Comparison of ENCODE assay signal across 8 cellular contexts in genomic region chr2:201234167-201235139, GRCh38. TPM values are rescaled to one million over a fixed set of nuclear protein-coding genes. Genes with fewer than 3 reads are reported as not detected.
DNase-seq lines count a peak whose midpoint lies in the region; ATAC-seq and TF ChIP-seq lines count a peak whose summit lies in the region.

No MANE protein-coding gene starts in this region.

- H3K4me3 Mint-ChIP-seq in type B pancreatic cell: peak overlapping the region; percentile 45

- intact Hi-C loops in heart left ventricle (cut with DNase I) (loop anchor here in 9 of 10 donors (5.0 to 10.0 kb wide), 9 partner anchors 52 to 390 kb away; partner anchors contain the start of genes CFLAR (in 3 of the 9), CASP10 (in 1 of the 9), ORC2 (in 1 of the 9) and STRADB (in 1 of the 9)), right cardiac atrium (cut with DNase I) (loop anchor here in 3 of 4 donors (5.0 to 10.0 kb wide), 3 partner anchors 50 to 130 kb away; partner anchors contain the start of gene CASP10 (in 2 of the 3)), esophagus muscularis mucosa (cut with DNase I) (loop anchor here (5.0 kb wide), 1 partner anchor 128 kb away; no protein-coding TSS in a partner anchor)

- TF ChIP-seq CTCF in heart left ventricle (IDR thresholded peaks at IDR 0.05) (no peak), MM.1S (IDR thresholded peaks at IDR 0.05; ENCODE audit: low read length) (no peak), esophagus muscularis mucosa (IDR thresholded peaks at IDR 0.05) (no peak), type B pancreatic cell (conservative IDR thresholded peaks at IDR 0.05) (no peak), GM20000 (IDR thresholded peaks at IDR 0.05; ENCODE audit: extremely low read depth, missing control alignments) (no peak)

- H3K27me3 Mint-ChIP-seq in type B pancreatic cell: peaks cover 3% of the 10 kb centered on the region

- no peak for TF ChIP-seq EP300 in esophagus muscularis mucosa (IDR thresholded peaks at IDR 0.05)

- peak overlapping the region; percentile 81 for H3K4me2 ChIP-seq in MM.1S (ENCODE audit: low read depth, low read length)

- H3K9me3 ChIP-seq in heart left ventricle (no peaks in the 10 kb centered on the region), right cardiac atrium (ENCODE audit: control insufficient read depth, low read length) (no peaks in the 10 kb centered on the region), MM.1S (replicated peaks; ENCODE audit: insufficient read depth, low read length) (no peaks in the 10 kb centered on the region), esophagus muscularis mucosa (no peaks in the 10 kb centered on the region)

- no peaks in the 10 kb centered on the region for H3K9me3 Mint-ChIP-seq in type B pancreatic cell

- H4K20me1 ChIP-seq in MM.1S (ENCODE audit: insufficient read depth, low read length): no peaks in the 10 kb centered on the region

- ATAC-seq in heart left ventricle (peak in 1 of 4 donors; percentile 6), right cardiac atrium (no peak), HG03457 (IDR thresholded peaks at IDR 0.05; ENCODE audit: unreplicated experiment) (no peak)

- H3K27me3 ChIP-seq in heart left ventricle: no peaks in the 10 kb centered on the region
- H3K27me3 ChIP-seq in right cardiac atrium (ENCODE audit: control insufficient read depth, insufficient read depth): no peaks in the 10 kb centered on the region
- no peaks in the 10 kb centered on the region for H3K27me3 ChIP-seq in MM.1S (replicated peaks; ENCODE audit: insufficient read depth, low read length)
- H3K27me3 ChIP-seq in esophagus muscularis mucosa: no peaks in the 10 kb centered on the region

- H2AFZ ChIP-seq in MM.1S (ENCODE audit: low read length): peak overlapping the region; percentile 36; the same call in 1 of the 2 replicates

- 85 to 90% (median 87%) methylated on average over 15 of the region's 15 CpGs for WGBS in heart left ventricle, 4 donors
- 84% methylated on average over 15 of the region's 15 CpGs for WGBS in right cardiac atrium
- whole genome bisulfite sequencing in esophagus muscularis mucosa: 84% methylated on average over 15 of the region's 15 CpGs

- H3K79me2 ChIP-seq in MM.1S (ENCODE audit: low read length): peaks cover 67% of the 10 kb centered on the region

- H3K4me1 Mint-ChIP-seq in type B pancreatic cell (ENCODE audit: unreplicated experiment): peaks cover 14% of the 10 kb centered on the region

- H3F3A ChIP-seq in MM.1S (ENCODE audit: insufficient read depth, low read length): peaks cover 21% of the 10 kb centered on the region

- peak overlapping the region; percentile 97 for H3K9ac ChIP-seq in MM.1S (ENCODE audit: low read length)

- H3K36me3 Mint-ChIP-seq in type B pancreatic cell: no peaks in the 10 kb centered on the region

- H3K36me3 ChIP-seq in heart left ventricle (no peaks in the 10 kb centered on the region), MM.1S (replicated peaks; ENCODE audit: insufficient read depth, low read length) (peaks cover 7% of the 10 kb centered on the region), esophagus muscularis mucosa (no peaks in the 10 kb centered on the region)

- no peaks in the 10 kb centered on the region for H3K9me2 ChIP-seq in MM.1S (replicated peaks; ENCODE audit: insufficient read depth, low read length)

- H3K27ac ChIP-seq in heart left ventricle (peak overlapping the region in 7 of 12 donors; percentile 44 to 74 (median 59)), right cardiac atrium (ENCODE audit: low read length) (no peak overlapping the region), MM.1S (ENCODE audit: low read length) (peak overlapping the region; percentile 94), esophagus muscularis mucosa (replicated peaks in 1 of 4) (peak overlapping the region in 3 of 4 donors; percentile 13 to 39 (median 22))

- H3K4me3 ChIP-seq in heart left ventricle (peak overlapping the region in 10 of 12 donors; percentile 21 to 64 (median 34)), right cardiac atrium (ENCODE audit: low read length) (no peak overlapping the region), MM.1S (ENCODE audit: low read length) (peak overlapping the region; percentile 89), esophagus muscularis mucosa (peak overlapping the region; percentile 15 to 38 (median 25))

- no peak overlapping the region for H3K27ac Mint-ChIP-seq in type B pancreatic cell

- TF ChIP-seq POLR2A in heart left ventricle (IDR thresholded peaks at IDR 0.05): no peak
- no peak for TF ChIP-seq POLR2A in esophagus muscularis mucosa (IDR thresholded peaks at IDR 0.05; ENCODE audit: low read depth)

- peaks cover 0 to 66% (median 18%) of the 10 kb centered on the region in 12 donors for H3K4me1 ChIP-seq in heart left ventricle
- no peaks in the 10 kb centered on the region for H3K4me1 ChIP-seq in right cardiac atrium (ENCODE audit: control insufficient read depth, insufficient read depth, low read length)
- H3K4me1 ChIP-seq in MM.1S (ENCODE audit: low read length): peaks cover 26% of the 10 kb centered on the region
- H3K4me1 ChIP-seq in esophagus muscularis mucosa: peaks cover 14 to 32% (median 22%) of the 10 kb centered on the region in 4 donors

- DNase-seq in heart left ventricle: no peak
- no peak for DNase-seq in right cardiac atrium
- no peak for DNase-seq in MM.1S
- DNase-seq in esophagus muscularis mucosa (ENCODE audit: extremely low spot score): peak; percentile 62
- no peak for DNase-seq in type B pancreatic cell (ENCODE audit: extremely low spot score, unreplicated experiment)
- DNase-seq in AG08396 (ENCODE audit: low spot score): no peak
- DNase-seq in GM20000 (ENCODE audit: low spot score): no peak

RNA-seq across cellular contexts. Expression of gene CASP8, which starts 25.9 kb away (rescaled TPM):
- 10 to 100 TPM in 1 of 9 donors, 1 to 10 TPM in 8; 2.0 to 15.7 (median 3.0) TPM for total RNA-seq in heart left ventricle
- polyA plus RNA-seq in heart left ventricle: 1 to 10 TPM; 1.8 to 2.9 TPM
- total RNA-seq in right cardiac atrium: 1 to 10 TPM; 3.7 to 5.4 (median 4.7) TPM
- polyA plus RNA-seq in right cardiac atrium: 2.6 TPM
- 10 to 100 TPM in 1 of 4 donors, 1 to 10 TPM in 3; 4.9 to 17.9 (median 5.3) TPM for total RNA-seq in esophagus muscularis mucosa
- total RNA-seq in type B pancreatic cell (ENCODE audit: low replicate concordance): 6.0 and 12.9 TPM in 2 replicates

RNA-seq across cellular contexts. Expression of gene CASP10, which starts 51.5 kb away (rescaled TPM):
- total RNA-seq in heart left ventricle (10 to 100 TPM in 2 of 9 donors, 1 to 10 TPM in 7; 4.3 to 24.0 (median 5.8) TPM), right cardiac atrium (1 to 10 TPM; 5.3 to 6.8 (median 5.8) TPM), esophagus muscularis mucosa (1 to 10 TPM; 2.2 to 7.3 (median 4.3) TPM), type B pancreatic cell (ENCODE audit: low replicate concordance) (1.6 and 3.6 TPM in 2 replicates)
- polyA plus RNA-seq in heart left ventricle (1 to 10 TPM; 2.8 to 3.5 TPM), right cardiac atrium (3.6 TPM)
